In genomic region chr12:46264057-46264456, GRCh38 we compare ENCODE assay signal across 1 cellular context.
TF ChIP-seq lines count a peak whose summit lies in the region.

No MANE protein-coding gene starts in this region.

TF ChIP-seq in GM23338, 12 proteins besides CTCF, POLR2A, EP300 and RAD21 (continued from another document):
- TF ChIP-seq, protein P1, sequence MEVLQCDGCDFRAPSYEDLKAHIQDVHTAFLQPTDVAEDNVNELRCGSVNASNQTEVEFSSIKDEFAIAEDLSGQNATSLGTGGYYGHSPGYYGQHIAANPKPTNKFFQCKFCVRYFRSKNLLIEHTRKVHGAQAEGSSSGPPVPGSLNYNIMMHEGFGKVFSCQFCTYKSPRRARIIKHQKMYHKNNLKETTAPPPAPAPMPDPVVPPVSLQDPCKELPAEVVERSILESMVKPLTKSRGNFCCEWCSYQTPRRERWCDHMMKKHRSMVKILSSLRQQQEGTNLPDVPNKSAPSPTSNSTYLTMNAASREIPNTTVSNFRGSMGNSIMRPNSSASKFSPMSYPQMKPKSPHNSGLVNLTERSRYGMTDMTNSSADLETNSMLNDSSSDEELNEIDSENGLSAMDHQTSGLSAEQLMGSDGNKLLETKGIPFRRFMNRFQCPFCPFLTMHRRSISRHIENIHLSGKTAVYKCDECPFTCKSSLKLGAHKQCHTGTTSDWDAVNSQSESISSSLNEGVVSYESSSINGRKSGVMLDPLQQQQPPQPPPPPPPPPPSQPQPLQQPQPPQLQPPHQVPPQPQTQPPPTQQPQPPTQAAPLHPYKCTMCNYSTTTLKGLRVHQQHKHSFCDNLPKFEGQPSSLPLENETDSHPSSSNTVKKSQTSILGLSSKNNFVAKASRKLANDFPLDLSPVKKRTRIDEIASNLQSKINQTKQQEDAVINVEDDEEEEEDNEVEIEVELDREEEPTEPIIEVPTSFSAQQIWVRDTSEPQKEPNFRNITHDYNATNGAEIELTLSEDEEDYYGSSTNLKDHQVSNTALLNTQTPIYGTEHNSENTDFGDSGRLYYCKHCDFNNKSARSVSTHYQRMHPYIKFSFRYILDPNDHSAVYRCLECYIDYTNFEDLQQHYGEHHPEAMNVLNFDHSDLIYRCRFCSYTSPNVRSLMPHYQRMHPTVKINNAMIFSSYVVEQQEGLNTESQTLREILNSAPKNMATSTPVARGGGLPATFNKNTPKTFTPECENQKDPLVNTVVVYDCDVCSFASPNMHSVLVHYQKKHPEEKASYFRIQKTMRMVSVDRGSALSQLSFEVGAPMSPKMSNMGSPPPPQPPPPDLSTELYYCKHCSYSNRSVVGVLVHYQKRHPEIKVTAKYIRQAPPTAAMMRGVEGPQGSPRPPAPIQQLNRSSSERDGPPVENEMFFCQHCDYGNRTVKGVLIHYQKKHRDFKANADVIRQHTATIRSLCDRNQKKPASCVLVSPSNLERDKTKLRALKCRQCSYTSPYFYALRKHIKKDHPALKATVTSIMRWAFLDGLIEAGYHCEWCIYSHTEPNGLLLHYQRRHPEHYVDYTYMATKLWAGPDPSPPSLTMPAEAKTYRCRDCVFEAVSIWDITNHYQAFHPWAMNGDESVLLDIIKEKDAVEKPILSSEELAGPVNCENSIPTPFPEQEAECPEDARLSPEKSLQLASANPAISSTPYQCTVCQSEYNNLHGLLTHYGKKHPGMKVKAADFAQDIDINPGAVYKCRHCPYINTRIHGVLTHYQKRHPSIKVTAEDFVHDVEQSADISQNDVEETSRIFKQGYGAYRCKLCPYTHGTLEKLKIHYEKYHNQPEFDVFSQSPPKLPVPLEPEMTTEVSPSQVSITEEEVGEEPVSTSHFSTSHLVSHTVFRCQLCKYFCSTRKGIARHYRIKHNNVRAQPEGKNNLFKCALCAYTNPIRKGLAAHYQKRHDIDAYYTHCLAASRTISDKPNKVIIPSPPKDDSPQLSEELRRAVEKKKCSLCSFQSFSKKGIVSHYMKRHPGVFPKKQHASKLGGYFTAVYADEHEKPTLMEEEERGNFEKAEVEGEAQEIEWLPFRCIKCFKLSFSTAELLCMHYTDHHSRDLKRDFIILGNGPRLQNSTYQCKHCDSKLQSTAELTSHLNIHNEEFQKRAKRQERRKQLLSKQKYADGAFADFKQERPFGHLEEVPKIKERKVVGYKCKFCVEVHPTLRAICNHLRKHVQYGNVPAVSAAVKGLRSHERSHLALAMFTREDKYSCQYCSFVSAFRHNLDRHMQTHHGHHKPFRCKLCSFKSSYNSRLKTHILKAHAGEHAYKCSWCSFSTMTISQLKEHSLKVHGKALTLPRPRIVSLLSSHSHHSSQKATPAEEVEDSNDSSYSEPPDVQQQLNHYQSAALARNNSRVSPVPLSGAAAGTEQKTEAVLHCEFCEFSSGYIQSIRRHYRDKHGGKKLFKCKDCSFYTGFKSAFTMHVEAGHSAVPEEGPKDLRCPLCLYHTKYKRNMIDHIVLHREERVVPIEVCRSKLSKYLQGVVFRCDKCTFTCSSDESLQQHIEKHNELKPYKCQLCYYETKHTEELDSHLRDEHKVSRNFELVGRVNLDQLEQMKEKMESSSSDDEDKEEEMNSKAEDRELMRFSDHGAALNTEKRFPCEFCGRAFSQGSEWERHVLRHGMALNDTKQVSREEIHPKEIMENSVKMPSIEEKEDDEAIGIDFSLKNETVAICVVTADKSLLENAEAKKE (CRISPR knock-in tag; IDR thresholded peaks at IDR 0.05) = no peak
- no peak for TF ChIP-seq ZNF114 (CRISPR knock-in tag; IDR thresholded peaks at IDR 0.05)
- TF ChIP-seq, protein P2, sequence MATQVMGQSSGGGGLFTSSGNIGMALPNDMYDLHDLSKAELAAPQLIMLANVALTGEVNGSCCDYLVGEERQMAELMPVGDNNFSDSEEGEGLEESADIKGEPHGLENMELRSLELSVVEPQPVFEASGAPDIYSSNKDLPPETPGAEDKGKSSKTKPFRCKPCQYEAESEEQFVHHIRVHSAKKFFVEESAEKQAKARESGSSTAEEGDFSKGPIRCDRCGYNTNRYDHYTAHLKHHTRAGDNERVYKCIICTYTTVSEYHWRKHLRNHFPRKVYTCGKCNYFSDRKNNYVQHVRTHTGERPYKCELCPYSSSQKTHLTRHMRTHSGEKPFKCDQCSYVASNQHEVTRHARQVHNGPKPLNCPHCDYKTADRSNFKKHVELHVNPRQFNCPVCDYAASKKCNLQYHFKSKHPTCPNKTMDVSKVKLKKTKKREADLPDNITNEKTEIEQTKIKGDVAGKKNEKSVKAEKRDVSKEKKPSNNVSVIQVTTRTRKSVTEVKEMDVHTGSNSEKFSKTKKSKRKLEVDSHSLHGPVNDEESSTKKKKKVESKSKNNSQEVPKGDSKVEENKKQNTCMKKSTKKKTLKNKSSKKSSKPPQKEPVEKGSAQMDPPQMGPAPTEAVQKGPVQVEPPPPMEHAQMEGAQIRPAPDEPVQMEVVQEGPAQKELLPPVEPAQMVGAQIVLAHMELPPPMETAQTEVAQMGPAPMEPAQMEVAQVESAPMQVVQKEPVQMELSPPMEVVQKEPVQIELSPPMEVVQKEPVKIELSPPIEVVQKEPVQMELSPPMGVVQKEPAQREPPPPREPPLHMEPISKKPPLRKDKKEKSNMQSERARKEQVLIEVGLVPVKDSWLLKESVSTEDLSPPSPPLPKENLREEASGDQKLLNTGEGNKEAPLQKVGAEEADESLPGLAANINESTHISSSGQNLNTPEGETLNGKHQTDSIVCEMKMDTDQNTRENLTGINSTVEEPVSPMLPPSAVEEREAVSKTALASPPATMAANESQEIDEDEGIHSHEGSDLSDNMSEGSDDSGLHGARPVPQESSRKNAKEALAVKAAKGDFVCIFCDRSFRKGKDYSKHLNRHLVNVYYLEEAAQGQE (IDR thresholded peaks at IDR 0.05; ENCODE audit: unreplicated experiment) = no peak
- TF ChIP-seq JUNB (IDR thresholded peaks at IDR 0.05; ENCODE audit: unreplicated experiment) = no peak
- no peak for TF ChIP-seq NANOG (IDR thresholded peaks at IDR 0.05; ENCODE audit: borderline replicate concordance)
- TF ChIP-seq EZH2phosphoT487 (IDR thresholded peaks at IDR 0.05; ENCODE audit: unreplicated experiment) = no peak
- no peak for TF ChIP-seq STAT1 (IDR thresholded peaks at IDR 0.05; ENCODE audit: unreplicated experiment)
- TF ChIP-seq CREB1 (CRISPR knock-in tag; IDR thresholded peaks at IDR 0.05; ENCODE audit: low read depth) = no peak
- TF ChIP-seq ETS1 (IDR thresholded peaks at IDR 0.05) = no peak
